In genomic region chr3:197711973-197712707, GRCh38 we compare ENCODE assay signal across 1 cellular context.
TF ChIP-seq lines count a peak whose summit lies in the region.

No MANE protein-coding gene starts in this region.

TF ChIP-seq in A549, 52 proteins besides CTCF, POLR2A, EP300 and RAD21 (continued from another document):
- TF ChIP-seq BCL3 (IDR thresholded peaks at IDR 0.05) (no peak), PHF8 (IDR thresholded peaks at IDR 0.05; ENCODE audit: borderline replicate concordance, low read depth) (no peak), HEYL (CRISPR knock-in tag; IDR thresholded peaks at IDR 0.05) (no peak), MAFK (IDR thresholded peaks at IDR 0.05; ENCODE audit: partially characterized antibody) (peak; percentile 76), SMC3 (IDR thresholded peaks at IDR 0.05) (no peak)
- TF ChIP-seq, protein P1, sequence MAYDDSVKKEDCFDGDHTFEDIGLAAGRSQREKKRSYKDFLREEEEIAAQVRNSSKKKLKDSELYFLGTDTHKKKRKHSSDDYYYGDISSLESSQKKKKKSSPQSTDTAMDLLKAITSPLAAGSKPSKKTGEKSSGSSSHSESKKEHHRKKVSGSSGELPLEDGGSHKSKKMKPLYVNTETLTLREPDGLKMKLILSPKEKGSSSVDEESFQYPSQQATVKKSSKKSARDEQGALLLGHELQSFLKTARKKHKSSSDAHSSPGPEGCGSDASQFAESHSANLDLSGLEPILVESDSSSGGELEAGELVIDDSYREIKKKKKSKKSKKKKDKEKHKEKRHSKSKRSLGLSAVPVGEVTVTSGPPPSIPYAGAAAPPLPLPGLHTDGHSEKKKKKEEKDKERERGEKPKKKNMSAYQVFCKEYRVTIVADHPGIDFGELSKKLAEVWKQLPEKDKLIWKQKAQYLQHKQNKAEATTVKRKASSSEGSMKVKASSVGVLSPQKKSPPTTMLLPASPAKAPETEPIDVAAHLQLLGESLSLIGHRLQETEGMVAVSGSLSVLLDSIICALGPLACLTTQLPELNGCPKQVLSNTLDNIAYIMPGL (CRISPR knock-in tag; IDR thresholded peaks at IDR 0.05; ENCODE audit: borderline replicate concordance), result no peak
